ENCODE assay signal across 18 cellular contexts in the genomic region with DNA sequence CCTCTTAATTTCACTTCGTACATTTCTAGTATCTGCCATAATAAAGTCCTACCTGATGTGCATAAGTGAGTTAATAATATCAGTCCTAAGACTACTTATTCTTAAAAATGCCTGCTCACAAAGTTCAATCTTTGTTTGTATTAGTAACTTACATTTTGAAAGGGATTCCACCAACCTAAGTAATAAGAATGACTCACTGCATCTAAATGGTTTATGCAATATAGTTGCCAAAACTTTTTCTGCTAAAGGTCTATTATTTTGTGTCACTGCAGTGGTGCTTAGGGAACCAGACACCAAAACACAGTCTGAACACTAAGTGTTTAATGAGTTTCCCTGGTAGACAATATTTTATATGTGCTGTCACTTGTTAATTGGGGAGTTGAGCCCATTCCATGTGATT. TPM values are rescaled to one million over a fixed set of nuclear protein-coding genes. Genes with fewer than 3 reads are reported as not detected.
DNase-seq lines count a peak whose midpoint lies in the region; ATAC-seq and TF ChIP-seq lines count a peak whose summit lies in the region.
"Had no signal": no experiment of that assay in that cellular context is flagged by ENCODE, and none has a peak within 500 bp of the region (broad histone marks: within the 10 kb centered on the region; RNA-seq: fewer than 3 reads in every experiment).

No MANE protein-coding gene starts in this region.

- in situ Hi-C loops in Panc1 (cut with HindIII; ENCODE audit: low pct_unique_long_range_greater_than_20kb, low sequenced_read_pairs): no loop called here

- H3K4me1 ChIP-seq in Panc1 (ENCODE audit: control insufficient read depth, insufficient read depth, low read length) (peaks cover 6% of the 10 kb centered on the region; the same call in 1 of the 2 replicates), fibroblast of lung (ENCODE audit: control insufficient read depth, extremely low read depth, insufficient read depth, low read length) (no peaks in the 10 kb centered on the region), psoas muscle (peaks cover 5% of the 10 kb centered on the region)

- H3K27me3 Mint-ChIP-seq in activated CD4-positive, alpha-beta memory T cell treated with anti-CD3 and anti-CD28 coated beads, Interleukin-2, amount 10 ng/mL, durations not matched to agents 7 days and 5 days: peaks cover 3% of the 10 kb centered on the region
- H3K27me3 Mint-ChIP-seq in activated CD4-positive, alpha-beta memory T cell treated with anti-CD3 and anti-CD28 coated beads for 36 hours: peaks cover 9% of the 10 kb centered on the region

- H3K9me3 Mint-ChIP-seq in activated CD4-positive, alpha-beta memory T cell treated with anti-CD3 and anti-CD28 coated beads, Interleukin-2, amount 10 ng/mL, durations not matched to agents 7 days and 5 days: peaks cover 50% of the 10 kb centered on the region
- H3K9me3 Mint-ChIP-seq in activated CD4-positive, alpha-beta memory T cell treated with anti-CD3 and anti-CD28 coated beads for 36 hours: peaks cover 49% of the 10 kb centered on the region

- H3K36me3 ChIP-seq in Panc1 (ENCODE audit: control insufficient read depth, insufficient read depth, low read length) (peaks cover 17% of the 10 kb centered on the region), fibroblast of lung (ENCODE audit: control insufficient read depth, insufficient read depth, low read length) (peaks cover 9% of the 10 kb centered on the region), psoas muscle (ENCODE audit: insufficient read depth in 1 of 2, low read depth in 1 of 2) (peaks cover 11 to 42% of the 10 kb centered on the region in 2 donors)

- no peak overlapping the region for H3K27ac ChIP-seq in Panc1 (ENCODE audit: low read length)
- H3K27ac ChIP-seq in fibroblast of lung (ENCODE audit: insufficient read depth, low read length): no peak overlapping the region
- no peak overlapping the region for H3K27ac ChIP-seq in psoas muscle
- H3K27ac ChIP-seq: heart right ventricle, HL-60 had no signal

- peaks cover 17% of the 10 kb centered on the region for H3K79me2 ChIP-seq in fibroblast of lung (ENCODE audit: control insufficient read depth, insufficient read depth, low read length)

- H3K4me3 Mint-ChIP-seq in activated CD4-positive, alpha-beta memory T cell treated with anti-CD3 and anti-CD28 coated beads, Interleukin-2, amount 10 ng/mL, durations not matched to agents 7 days and 5 days: peak overlapping the region; percentile 43
- no peak overlapping the region for H3K4me3 Mint-ChIP-seq in activated CD4-positive, alpha-beta memory T cell treated with anti-CD3 and anti-CD28 coated beads for 36 hours

- 96 to 97% (median 97%) methylated on average over 1 of the region's 1 CpG for WGBS in psoas muscle, 3 donors

- no peak for DNase-seq in activated CD4-positive, alpha-beta memory T cell treated with anti-CD3 and anti-CD28 coated beads, Interleukin-2, amount 10 ng/mL, durations not matched to agents 7 days and 5 days
- DNase-seq in activated CD4-positive, alpha-beta memory T cell treated with anti-CD3 and anti-CD28 coated beads for 36 hours: no peak
- DNase-seq in Panc1 (ENCODE audit: low read depth, low spot score): no peak
- peak; percentile 57 to 58 for DNase-seq in fibroblast of lung (ENCODE audit: low read depth in 2 of 2)
- DNase-seq in psoas muscle: no peak
- no peak for DNase-seq in NCI-H2107 (lab: John Stamatoyannopoulos, UW)
- DNase-seq: ACHN; activated CD4-positive, CD25-positive, alpha-beta regulatory T cell treated with anti-CD3 and anti-CD28 coated beads, Interleukin-2, amount 50 U/mL, for 72 hours; activated gamma-delta T cell; GDM1; heart right ventricle; NCI-H1417; NCI-H526 treated with DMSO at 0.1 percent for 48 hours; SHP77; small intestine had no signal

- TSS peak; percentile 62 for BruUV-seq in Panc1 (replicated peaks; lab: Mats Ljungman, UMichigan)

- CTCF ChIA-PET in activated CD4-positive, alpha-beta memory T cell treated with anti-CD3 and anti-CD28 coated beads, Interleukin-2, amount 10 ng/mL, durations not matched to agents 7 days and 5 days (lab: Charles Lee): no interaction called here
- CTCF ChIA-PET in activated CD4-positive, alpha-beta memory T cell treated with anti-CD3 and anti-CD28 coated beads for 36 hours (lab: Charles Lee): no interaction called here
- CTCF ChIA-PET in Panc1 (lab: Charles Lee): no interaction called here

- H3K4me3 ChIP-seq in Panc1 (ENCODE audit: low read depth in 2 of 2, low read length in 2 of 2) (no peak overlapping the region), fibroblast of lung (replicated peaks in 1 of 4; ENCODE audit: control extremely low read depth in 1 of 4, insufficient read depth in 1 of 4, low read depth in 3 of 4, low read length in 4 of 4) (peak overlapping the region in 2 of 4 experiments; percentile 93 to 96), psoas muscle (peak overlapping the region; percentile 83)

- no peak overlapping the region for H3K4me2 ChIP-seq in fibroblast of lung (ENCODE audit: extremely low read depth, insufficient read depth, low read length)

- POLR2A ChIA-PET in activated CD4-positive, alpha-beta memory T cell treated with anti-CD3 and anti-CD28 coated beads, Interleukin-2, amount 10 ng/mL, durations not matched to agents 7 days and 5 days (lab: Charles Lee): no interaction called here
- POLR2A ChIA-PET in activated CD4-positive, alpha-beta memory T cell treated with anti-CD3 and anti-CD28 coated beads for 36 hours (lab: Charles Lee): no interaction called here
- POLR2A ChIA-PET in Panc1 (lab: Charles Lee): no interaction called here

- ATAC-seq in Panc1 (no peak), psoas muscle (no peak), HG03342 (IDR thresholded peaks at IDR 0.05; ENCODE audit: unreplicated experiment) (no peak), GM21515 (IDR thresholded peaks at IDR 0.05; ENCODE audit: unreplicated experiment) (no peak)
- ATAC-seq: heart right ventricle had no signal

- intact Hi-C loops in activated CD4-positive, alpha-beta memory T cell treated with anti-CD3 and anti-CD28 coated beads for 36 hours (cut with micrococcal nuclease): loop anchor here (10.0 kb wide), 1 partner anchor 232 kb away; a partner anchor contains a TSS
- intact Hi-C loops in Panc1 (cut with micrococcal nuclease; ENCODE audit: unreplicated experiment) (no loop called here), psoas muscle (cut with DNase I) (loop anchor here (10.0 kb wide), 3 partner anchors 62 to 232 kb away; a partner anchor contains a TSS)

- H3K27ac Mint-ChIP-seq in activated CD4-positive, alpha-beta memory T cell treated with anti-CD3 and anti-CD28 coated beads, Interleukin-2, amount 10 ng/mL, durations not matched to agents 7 days and 5 days: no peak overlapping the region
- no peak overlapping the region for H3K27ac Mint-ChIP-seq in activated CD4-positive, alpha-beta memory T cell treated with anti-CD3 and anti-CD28 coated beads for 36 hours

- H3K9ac ChIP-seq in fibroblast of lung (ENCODE audit: insufficient read depth, low read length): no peak overlapping the region

- H2AFZ ChIP-seq in fibroblast of lung (ENCODE audit: low read length): no peak overlapping the region

- H3K4me1 Mint-ChIP-seq in activated CD4-positive, alpha-beta memory T cell treated with anti-CD3 and anti-CD28 coated beads, Interleukin-2, amount 10 ng/mL, durations not matched to agents 7 days and 5 days: peaks cover 16% of the 10 kb centered on the region
- H3K4me1 Mint-ChIP-seq in activated CD4-positive, alpha-beta memory T cell treated with anti-CD3 and anti-CD28 coated beads for 36 hours (ENCODE audit: low read depth): peaks cover 16% of the 10 kb centered on the region

- TF ChIP-seq CTCF in Panc1 (IDR thresholded peaks at IDR 0.05) (no peak), fibroblast of lung (conservative IDR thresholded peaks at IDR 0.05 in 1 of 2, IDR thresholded peaks at IDR 0.05 in 1 of 2; ENCODE audit: low read depth in 1 of 2, low read length in 2 of 2) (no peak), psoas muscle (IDR thresholded peaks at IDR 0.05) (no peak)

- H3K9me3 ChIP-seq in Panc1 (ENCODE audit: control insufficient read depth, insufficient read depth, low read depth, low read length) (peaks cover 44% of the 10 kb centered on the region), fibroblast of lung (ENCODE audit: control insufficient read depth, insufficient read depth, low read depth, low read length) (peaks cover 6% of the 10 kb centered on the region), psoas muscle (peaks cover 34% of the 10 kb centered on the region)

- no peaks in the 10 kb centered on the region for H4K20me1 ChIP-seq in fibroblast of lung (ENCODE audit: control insufficient read depth, extremely low read depth, insufficient read depth, low read length)

- H3K27me3 ChIP-seq in Panc1 (ENCODE audit: control insufficient read depth, insufficient read depth, low read length) (no peaks in the 10 kb centered on the region), fibroblast of lung (ENCODE audit: control insufficient read depth, insufficient read depth, low read length) (no peaks in the 10 kb centered on the region), psoas muscle (ENCODE audit: insufficient read depth in 3 of 3, low read length in 2 of 3) (no peaks in the 10 kb centered on the region)
- H3K27me3 ChIP-seq: heart right ventricle had no signal

- H3K36me3 Mint-ChIP-seq in activated CD4-positive, alpha-beta memory T cell treated with anti-CD3 and anti-CD28 coated beads, Interleukin-2, amount 10 ng/mL, durations not matched to agents 7 days and 5 days (ENCODE audit: low read depth): peaks cover 66% of the 10 kb centered on the region
- H3K36me3 Mint-ChIP-seq in activated CD4-positive, alpha-beta memory T cell treated with anti-CD3 and anti-CD28 coated beads for 36 hours: peaks cover 53% of the 10 kb centered on the region

RNA-seq across cellular contexts. Expression of a gene that starts 1.8 kb away (rescaled TPM):
- total RNA-seq in activated CD4-positive, alpha-beta memory T cell treated with anti-CD3 and anti-CD28 coated beads, Interleukin-2, amount 10 ng/mL, durations not matched to agents 7 days and 5 days: 10 to 100 TPM; 10.3 to 11.6 TPM
- 1 to 10 TPM; 7.9 to 8.4 TPM for total RNA-seq in activated CD4-positive, alpha-beta memory T cell treated with anti-CD3 and anti-CD28 coated beads for 36 hours
- total RNA-seq in Panc1 (2021; ENCODE audit: unreplicated experiment): 13.9 TPM
- polyA plus RNA-seq in Panc1 (2012; ENCODE audit: insufficient read length): 6.7 TPM
- 10.2 and 11.6 TPM in 2 replicates for total RNA-seq in fibroblast of lung
- 7.0 and 7.2 TPM in 2 replicates for polyA plus RNA-seq in fibroblast of lung
- 4.1 and 4.6 TPM in 2 replicates for polyA plus RNA-seq in fibroblast of lung (2012)
- 0.35 and 3.9 TPM in 2 replicates for polyA minus RNA-seq in fibroblast of lung (ENCODE audit: low replicate concordance)
- 1 to 10 TPM; 1.3 to 3.0 (median 2.6) TPM for total RNA-seq in psoas muscle
- 1 to 10 TPM; 2.5 to 3.7 (median 2.7) TPM for polyA plus RNA-seq in psoas muscle

RNA-seq across cellular contexts. Expression of a gene that starts 23.8 kb away (rescaled TPM):
- 1 to 10 TPM; 1.4 TPM for total RNA-seq in activated CD4-positive, alpha-beta memory T cell treated with anti-CD3 and anti-CD28 coated beads, Interleukin-2, amount 10 ng/mL, durations not matched to agents 7 days and 5 days
- total RNA-seq in activated CD4-positive, alpha-beta memory T cell treated with anti-CD3 and anti-CD28 coated beads for 36 hours: 1 to 10 TPM; 3.9 to 4.5 TPM
- total RNA-seq in Panc1 (2021; ENCODE audit: unreplicated experiment) (6.4 TPM), fibroblast of lung (3.0 and 3.3 TPM in 2 replicates), psoas muscle (under 1 TPM; 0.83 to 0.96 (median 0.91) TPM)
- polyA plus RNA-seq in Panc1 (2012; ENCODE audit: insufficient read length): 2.6 TPM
- polyA plus RNA-seq in fibroblast of lung (2.3 and 3.2 TPM in 2 replicates), psoas muscle (1 to 10 TPM in 1 of 3 donors, under 1 TPM in 2; 0.63 to 1.6 (median 0.66) TPM)
- 1.2 and 2.2 TPM in 2 replicates for polyA plus RNA-seq in fibroblast of lung (2012)
- 0.41 and 0.79 TPM in 2 replicates for polyA minus RNA-seq in fibroblast of lung (ENCODE audit: low replicate concordance)

Comparison
In these comparisons a context has a peak if more than half of its experiments do, and no peak if none do; other contexts are left out.
1. DNase-seq: peak in fibroblast of lung (2 of 2); none in activated CD4-positive, alpha-beta memory T cell treated with anti-CD3 and anti-CD28 coated beads, Interleukin-2, amount 10 ng/mL, durations not matched to agents 7 days and 5 days (single experiment), activated CD4-positive, alpha-beta memory T cell treated with anti-CD3 and anti-CD28 coated beads for 36 hours (single experiment), Panc1 (single experiment), psoas muscle (0 of 2) and NCI-H2107 (single experiment).